ENCODE assay signal across 13 cellular contexts in the genomic region with DNA sequence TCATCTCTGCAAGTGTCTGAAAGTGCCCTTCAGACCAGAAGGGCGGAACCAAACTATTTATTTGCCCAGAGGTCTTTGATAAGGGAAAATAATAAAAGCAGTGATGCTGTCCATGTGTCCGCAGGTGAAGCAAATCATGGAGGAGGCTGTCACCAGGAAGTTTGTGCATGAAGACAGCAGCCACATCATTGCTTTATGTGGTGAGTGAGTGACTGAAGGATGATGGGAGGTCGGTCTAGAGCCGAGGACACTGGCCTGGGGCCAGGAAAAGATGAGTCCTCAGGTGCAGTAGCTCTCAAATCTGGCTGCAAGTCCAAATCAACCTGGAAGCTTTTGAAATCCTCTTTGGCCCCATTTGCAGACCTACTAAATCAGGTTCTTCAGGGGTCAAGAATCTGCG. TPM values are rescaled to one million over a fixed set of nuclear protein-coding genes. Genes with fewer than 3 reads are reported as not detected.
A peak's percentile ranks its signal among the peaks of the same experiment; 100 is the strongest.
DNase-seq lines count a peak whose midpoint lies in the region; FAIRE-seq lines count a peak whose summit lies in the region.
"Had no signal": no experiment of that assay in that cellular context is flagged by ENCODE, and none has a peak within 500 bp of the region (broad histone marks: within the 10 kb centered on the region; RNA-seq: fewer than 3 reads in every experiment).

No MANE protein-coding gene starts in this region.

- no peak overlapping the region for H3K27ac ChIP-seq in GM23248
- H3K27ac ChIP-seq in small intestine (ENCODE audit: low read depth in 1 of 2, low read length in 1 of 2), result peak overlapping the region in 1 of 2 donors; percentile 24
- H3K27ac ChIP-seq: ascending aorta had no signal

- no peak overlapping the region for H3K4me2 ChIP-seq in GM23248 (ENCODE audit: unreplicated experiment)

- H3K9me2 ChIP-seq in GM23248 (ENCODE audit: insufficient read depth), result no peaks in the 10 kb centered on the region

- H4K20me1 ChIP-seq in GM23248 (ENCODE audit: insufficient read depth), result no peaks in the 10 kb centered on the region

- H3K36me3 ChIP-seq in GM23248 (ENCODE audit: low read depth) (no peaks in the 10 kb centered on the region), small intestine (ENCODE audit: control insufficient read depth in 2 of 2, insufficient read depth in 2 of 2, low read length in 2 of 2) (peaks cover 0 to 3% of the 10 kb centered on the region in 2 donors)

- no peak for FAIRE-seq in small intestine (lab: Jason Lieb, UNC)

- DNase-seq in GM23248, result peak; percentile 8
- DNase-seq in NCI-H510A treated with DMSO at 0.1 percent for 48 hours (lab: John Stamatoyannopoulos, UW), result peak; percentile 4
- peak; percentile 12 for DNase-seq in activated T-helper 9 cell treated with anti-CD3 and anti-CD28 coated beads, Interleukin-2, amount 50 U/mL, for 16 hours (ENCODE audit: low read depth)
- DNase-seq in small intestine, result peak; percentile 86
- no peak for DNase-seq in foreskin melanocyte
- DNase-seq in head of caudate nucleus, result no peak
- no peak for DNase-seq in dermis blood vessel endothelial cell
- DNase-seq: activated CD4-positive, CD25-positive, alpha-beta regulatory T cell; C1 segment of cervical spinal cord; mesenchymal stem cell; NCI-H2081; nucleus accumbens had no signal

- no peaks in the 10 kb centered on the region for H3F3A ChIP-seq in GM23248 (ENCODE audit: insufficient read depth)

- in situ Hi-C loops in GM23248 (cut with MboI), result no loop called here

- H3K9ac ChIP-seq in GM23248, result no peak overlapping the region

- no peaks in the 10 kb centered on the region for H3K27me3 ChIP-seq in GM23248 (replicated peaks; ENCODE audit: insufficient read depth)
- H3K27me3 ChIP-seq in small intestine (ENCODE audit: control insufficient read depth in 2 of 2, insufficient read depth in 2 of 2, low read length in 2 of 2), result no peaks in the 10 kb centered on the region
- H3K27me3 ChIP-seq: ascending aorta had no signal

- H3K9me3 ChIP-seq in GM23248 (ENCODE audit: low read depth), result no peaks in the 10 kb centered on the region
- no peaks in the 10 kb centered on the region for H3K9me3 ChIP-seq in small intestine (ENCODE audit: control insufficient read depth, low read depth)
- H3K9me3 ChIP-seq: ascending aorta had no signal

- H2AFZ ChIP-seq in GM23248, result no peak overlapping the region

- no peak overlapping the region for H3K4me3 ChIP-seq in GM23248
- H3K4me3 ChIP-seq in small intestine (ENCODE audit: low read depth in 1 of 2, low read length in 2 of 2), result no peak overlapping the region
- H3K4me3 ChIP-seq: ascending aorta had no signal

- 75 to 80% methylated on average over 5 of the region's 5 CpGs for WGBS in GM23248 (ENCODE audit: low coverage in 1 of 2, low lambda C conversion rate in 2 of 2, missing lambda C conversion rate in 2 of 2), 2 experiments
- 14 to 55% (median 25%) methylated on average over 5 of the region's 5 CpGs for WGBS in small intestine, 3 donors

- H3K4me1 ChIP-seq in GM23248 (ENCODE audit: insufficient read depth), result peaks cover 7% of the 10 kb centered on the region; the same call in 1 of the 2 replicates
- peaks cover 0 to 5% of the 10 kb centered on the region in 2 donors for H3K4me1 ChIP-seq in small intestine (ENCODE audit: control insufficient read depth in 2 of 2, insufficient read depth in 1 of 2, low read depth in 1 of 2, low read length in 1 of 2)
- H3K4me1 ChIP-seq: ascending aorta had no signal

- intact Hi-C loops in head of caudate nucleus (cut with DNase I), result no loop called here

- H3K79me2 ChIP-seq in GM23248 (ENCODE audit: insufficient read depth), result 0 out of 2 replicates have a peak, but pooled peaks cover 5% of the 10 kb centered on the region

RNA-seq across cellular contexts. Expression of a gene that starts 6.1 kb away (rescaled TPM):
- 29.2 and 32.3 TPM in 2 replicates for total RNA-seq in GM23248 (2014; rRNA removed; shearing (Covaris generic))
- polyA plus RNA-seq in GM23248 (2016; fragmentation: Nextera tagmentation; extraction: Ambion mirVana) (17.8 and 19.8 TPM in 2 replicates), small intestine (10 to 100 TPM; 32.2 to 55.9 (median 42.4) TPM)
- 52.6 and 70.3 TPM in 2 replicates for total RNA-seq in dermis blood vessel endothelial cell

RNA-seq across cellular contexts. Expression of a gene that starts 7.2 kb away (rescaled TPM):
- 44.6 and 73.3 TPM in 2 replicates for total RNA-seq in GM23248 (2014; rRNA removed; shearing (Covaris generic))
- polyA plus RNA-seq in GM23248 (2016; fragmentation: Nextera tagmentation; extraction: Ambion mirVana) (45.7 and 46.9 TPM in 2 replicates), small intestine (10 to 100 TPM in 1 of 3 donors, 1 to 10 TPM in 2; 4.5 to 15.2 (median 8.1) TPM)
- 44.8 and 56.3 TPM in 2 replicates for total RNA-seq in dermis blood vessel endothelial cell

RNA-seq across cellular contexts. Expression of a gene that starts 39.7 kb away (rescaled TPM):
- total RNA-seq in GM23248 (2014; rRNA removed; shearing (Covaris generic)), result 24.2 and 26.3 TPM in 2 replicates
- polyA plus RNA-seq in GM23248 (2016; fragmentation: Nextera tagmentation; extraction: Ambion mirVana), result 28.8 and 29.8 TPM in 2 replicates
- 1 to 10 TPM; 2.2 to 8.3 (median 2.2) TPM for polyA plus RNA-seq in small intestine
- total RNA-seq in dermis blood vessel endothelial cell, result 12.2 and 13.6 TPM in 2 replicates
- total RNA-seq: ascending aorta had no signal

RNA-seq across cellular contexts. Expression of a gene that starts 39.8 kb away (rescaled TPM):
- total RNA-seq in GM23248 (2014; rRNA removed; shearing (Covaris generic)), result 34.9 and 63.1 TPM in 2 replicates
- polyA plus RNA-seq in GM23248 (2016; fragmentation: Nextera tagmentation; extraction: Ambion mirVana) (16.8 and 18.7 TPM in 2 replicates), small intestine (10 to 100 TPM; 15.9 to 16.9 (median 15.9) TPM)
- total RNA-seq in dermis blood vessel endothelial cell, result 29.3 and 65.6 TPM in 2 replicates

RNA-seq across cellular contexts. Expression of a gene that starts 57.4 kb away (rescaled TPM):
- 3.7 and 6.2 TPM in 2 replicates for total RNA-seq in GM23248 (2014; rRNA removed; shearing (Covaris generic))
- 6.2 and 8.2 TPM in 2 replicates for polyA plus RNA-seq in GM23248 (2016; fragmentation: Nextera tagmentation; extraction: Ambion mirVana)
- polyA plus RNA-seq in small intestine, result 10 to 100 TPM in 1 of 3 donors, 1 to 10 TPM in 2; 4.2 to 11.6 (median 4.6) TPM
- total RNA-seq in dermis blood vessel endothelial cell, result 3.9 and 5.1 TPM in 2 replicates

Comparison
In these comparisons a context has a peak if more than half of its experiments do, and no peak if none do; other contexts are left out.
1. DNase-seq: peak in GM23248 (single experiment), NCI-H510A treated with DMSO at 0.1 percent for 48 hours (single experiment), activated T-helper 9 cell treated with anti-CD3 and anti-CD28 coated beads, Interleukin-2, amount 50 U/mL, for 16 hours (single experiment) and small intestine (single experiment); none in foreskin melanocyte (single experiment), head of caudate nucleus (0 of 42) and dermis blood vessel endothelial cell (single experiment).